In the genomic region with DNA sequence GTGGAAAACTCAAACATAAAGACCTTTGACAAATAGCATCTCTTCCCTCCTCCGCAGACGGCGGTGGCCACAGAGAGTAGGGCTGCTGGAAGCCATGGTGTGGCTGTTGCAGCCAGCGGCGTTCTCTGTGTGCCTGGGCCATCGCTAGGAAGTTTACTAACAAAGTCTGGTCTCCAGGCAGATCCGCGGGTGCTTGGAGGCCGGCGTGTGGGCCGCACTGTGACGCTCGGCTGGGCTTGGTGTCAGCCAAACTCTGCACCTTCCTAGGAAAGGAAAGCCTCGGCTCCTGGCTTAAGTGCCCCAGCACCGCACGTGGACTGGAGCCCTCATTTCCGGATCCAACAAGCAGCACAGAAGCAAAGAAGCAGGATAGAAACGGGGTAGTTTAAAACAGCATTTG, we compare ENCODE assay signal across 9 cellular contexts.
DNase-seq lines count a peak whose midpoint lies in the region; ATAC-seq and TF ChIP-seq lines count a peak whose summit lies in the region.
"Had no signal": no experiment of that assay in that cellular context is flagged by ENCODE, and none has a peak within 500 bp of the region (broad histone marks: within the 10 kb centered on the region; RNA-seq: fewer than 3 reads in every experiment).

No MANE protein-coding gene starts in this region.

- H3K36me3 ChIP-seq in naive thymus-derived CD4-positive, alpha-beta T cell (ENCODE audit: control insufficient read depth in 2 of 3, insufficient read depth in 3 of 3, low read length in 3 of 3) = peaks cover 0 to 21% (median 6%) of the 10 kb centered on the region in 3 experiments
- H3K36me3 ChIP-seq in prostate gland = no peaks in the 10 kb centered on the region
- no peaks in the 10 kb centered on the region for H3K36me3 ChIP-seq in tibial nerve

- intact Hi-C loops in CD4-positive, alpha-beta T cell (cut with DNase I, micrococcal nuclease) = no loop called here
- intact Hi-C loops in naive thymus-derived CD4-positive, alpha-beta T cell (cut with micrococcal nuclease) = no loop called here
- intact Hi-C loops in prostate gland (cut with DNase I) = no loop called here

- no peaks in the 10 kb centered on the region for H3K27me3 ChIP-seq in CD4-positive, alpha-beta T cell (ENCODE audit: control insufficient read depth, insufficient read depth, low read length)
- no peaks in the 10 kb centered on the region for H3K27me3 ChIP-seq in naive thymus-derived CD4-positive, alpha-beta T cell (ENCODE audit: control insufficient read depth in 2 of 2, insufficient read depth in 2 of 2, low read length in 2 of 2)
- H3K27me3 ChIP-seq in prostate gland (replicated peaks; ENCODE audit: insufficient read depth) (no peaks in the 10 kb centered on the region), tibial nerve (peaks cover 0 to 28% of the 10 kb centered on the region in 2 donors)

- POLR2A ChIA-PET in CD4-positive, alpha-beta T cell (lab: Charles Lee) = interaction anchor here (2.2 to 5.0 kb wide), 8 partner anchors 9 to 63 kb away, joined by 9 to 95 read pairs (median 28); a partner anchor contains a TSS
- POLR2A ChIA-PET in naive thymus-derived CD4-positive, alpha-beta T cell (lab: Charles Lee) = interaction anchor here (1.1 to 9.6 kb wide), 7 partner anchors 8 to 64 kb away, joined by 3 to 150 read pairs (median 5); a partner anchor contains a TSS

- TF ChIP-seq CTCF in CD4-positive, alpha-beta T cell (IDR thresholded peaks at IDR 0.05) = no peak
- TF ChIP-seq CTCF in choroid plexus epithelial cell (conservative IDR thresholded peaks at IDR 0.05; ENCODE audit: low read depth, low read length) (no peak), prostate gland (IDR thresholded peaks at IDR 0.05) (no peak), tibial nerve (IDR thresholded peaks at IDR 0.05) (no peak)

- CTCF ChIA-PET in CD4-positive, alpha-beta T cell (lab: Charles Lee) = interaction anchor here (0.9 to 4.5 kb wide), 4 partner anchors 15 to 37 kb away, joined by 3 to 31 read pairs (median 4); no protein-coding TSS in a partner anchor
- CTCF ChIA-PET in naive thymus-derived CD4-positive, alpha-beta T cell (lab: Charles Lee) = interaction anchor here (0.6 to 1.5 kb wide), 3 partner anchors 29 to 166 kb away, joined by 3 to 4 read pairs (median 4); no protein-coding TSS in a partner anchor

- H3K27me3 Mint-ChIP-seq in CD4-positive, alpha-beta T cell = no peaks in the 10 kb centered on the region
- no peaks in the 10 kb centered on the region for H3K27me3 Mint-ChIP-seq in naive thymus-derived CD4-positive, alpha-beta T cell

- H3K27ac Mint-ChIP-seq in CD4-positive, alpha-beta T cell = peak overlapping the region; percentile 94
- H3K27ac Mint-ChIP-seq in naive thymus-derived CD4-positive, alpha-beta T cell = peak overlapping the region; percentile 86 to 98 (median 95)

- H3K4me1 Mint-ChIP-seq in CD4-positive, alpha-beta T cell (ENCODE audit: low read depth) = peaks cover 90% of the 10 kb centered on the region
- H3K4me1 Mint-ChIP-seq in naive thymus-derived CD4-positive, alpha-beta T cell = peaks cover 80 to 96% (median 91%) of the 10 kb centered on the region in 7 donors

- ATAC-seq in CD4-positive, alpha-beta T cell (ENCODE audit: poor library complexity) = no peak
- ATAC-seq in naive thymus-derived CD4-positive, alpha-beta T cell = no peak

- H3K27ac ChIP-seq in CD4-positive, alpha-beta T cell (ENCODE audit: low read depth, low read length) = peak overlapping the region; percentile 81
- peak overlapping the region; percentile 75 for H3K27ac ChIP-seq in naive thymus-derived CD4-positive, alpha-beta T cell (ENCODE audit: low read depth, low read length)
- H3K27ac ChIP-seq in prostate gland = no peak overlapping the region
- no peak overlapping the region for H3K27ac ChIP-seq in tibial nerve

- H3K4me1 ChIP-seq in naive thymus-derived CD4-positive, alpha-beta T cell (ENCODE audit: control insufficient read depth in 2 of 2, insufficient read depth in 2 of 2, low read length in 2 of 2) = peaks cover 81 to 83% of the 10 kb centered on the region in 2 donors
- H3K4me1 ChIP-seq in prostate gland (replicated peaks) = peaks cover 2% of the 10 kb centered on the region
- H3K4me1 ChIP-seq in tibial nerve = peaks cover 0 to 26% (median 10%) of the 10 kb centered on the region in 4 donors

- H3K4me3 Mint-ChIP-seq in CD4-positive, alpha-beta T cell = peak overlapping the region; percentile 89
- H3K4me3 Mint-ChIP-seq in naive thymus-derived CD4-positive, alpha-beta T cell = peak overlapping the region; percentile 80 to 97 (median 89)

- H3K9me3 ChIP-seq in CD4-positive, alpha-beta T cell (ENCODE audit: control insufficient read depth, low read length) = no peaks in the 10 kb centered on the region
- H3K9me3 ChIP-seq in naive thymus-derived CD4-positive, alpha-beta T cell (ENCODE audit: control insufficient read depth in 2 of 3, low read length in 3 of 3) = no peaks in the 10 kb centered on the region
- no peaks in the 10 kb centered on the region for H3K9me3 ChIP-seq in prostate gland
- H3K9me3 ChIP-seq in tibial nerve = no peaks in the 10 kb centered on the region

- H3K36me3 Mint-ChIP-seq in CD4-positive, alpha-beta T cell (ENCODE audit: low read depth) = peaks cover 67% of the 10 kb centered on the region
- peaks cover 0 to 28% (median 14%) of the 10 kb centered on the region in 5 donors for H3K36me3 Mint-ChIP-seq in naive thymus-derived CD4-positive, alpha-beta T cell

- TF ChIP-seq POLR2A in prostate gland (IDR thresholded peaks at IDR 0.05) = no peak
- no peak for TF ChIP-seq POLR2A in tibial nerve (IDR thresholded peaks at IDR 0.05)

- 56% methylated on average over 18 of the region's 18 CpGs for WGBS in prostate gland
- 27 to 39% methylated on average over 18 of the region's 18 CpGs for WGBS in tibial nerve, 2 donors

- H3K4me3 ChIP-seq in choroid plexus epithelial cell (ENCODE audit: low read depth, low read length) (no peak overlapping the region), prostate gland (no peak overlapping the region), tibial nerve (no peak overlapping the region)
- H3K4me3 ChIP-seq in naive thymus-derived CD4-positive, alpha-beta T cell (ENCODE audit: low read length) = no peak overlapping the region

- no peak for DNase-seq in CD4-positive, alpha-beta T cell
- DNase-seq in NCI-H1092 (lab: John Stamatoyannopoulos, UW) (peak; percentile 41), choroid plexus epithelial cell (ENCODE audit: low read depth) (peak; percentile 16), prostate gland (ENCODE audit: low spot score) (no peak), SKM-1 treated with dmso at 0.1 percent for 144 hours (lab: John Stamatoyannopoulos, UW; ENCODE audit: unreplicated experiment) (no peak), tibial nerve (ENCODE audit: low spot score in 2 of 2) (no peak), iPS-NIHi7 (ENCODE audit: extremely low spot score) (no peak)
- DNase-seq in naive thymus-derived CD4-positive, alpha-beta T cell = no peak
- DNase-seq: retina had no signal

- no peak for TF ChIP-seq EP300 in tibial nerve (IDR thresholded peaks at IDR 0.05)

- no peaks in the 10 kb centered on the region for H3K9me3 Mint-ChIP-seq in CD4-positive, alpha-beta T cell
- H3K9me3 Mint-ChIP-seq in naive thymus-derived CD4-positive, alpha-beta T cell = peaks cover 0 to 2% (median 0%) of the 10 kb centered on the region in 11 donors

Comparison
In these comparisons a context has a peak if more than half of its experiments do, and no peak if none do; other contexts are left out.
1. DNase-seq: peak in NCI-H1092 (single experiment) and choroid plexus epithelial cell (single experiment); none in CD4-positive, alpha-beta T cell (0 of 10), naive thymus-derived CD4-positive, alpha-beta T cell (0 of 9), prostate gland (single experiment), SKM-1 treated with dmso at 0.1 percent for 144 hours (single experiment), tibial nerve (0 of 2) and iPS-NIHi7 (single experiment).
2. H3K27ac ChIP-seq: peak in CD4-positive, alpha-beta T cell (single experiment) and naive thymus-derived CD4-positive, alpha-beta T cell (single experiment); none in prostate gland (0 of 2) and tibial nerve (0 of 4).